24 cellular contexts compared by ENCODE assay signal in genomic region chr11:125609545-125609944, GRCh38.
"Had no signal": no experiment of that assay in that cellular context is flagged by ENCODE, and none has a peak within 500 bp of the region (broad histone marks: within the 10 kb centered on the region; RNA-seq: fewer than 3 reads in every experiment).

No MANE protein-coding gene starts in this region.

- H3K4me1 ChIP-seq: esophagus squamous epithelium, gastroesophageal sphincter, left ventricle myocardium inferior, lower lobe of right lung, psoas muscle, spleen, testis, tibial nerve, upper lobe of right lung, vagina had no signal

- H3K27me3 ChIP-seq: esophagus squamous epithelium, gastroesophageal sphincter, spleen, testis, tibial nerve, upper lobe of right lung, vagina had no signal

- H3K27ac Mint-ChIP-seq: effector memory CD8-positive, alpha-beta T cell; nephron progenitor cell; stimulated activated naive B cell treated with anti-CD40 and anti-IgM and Interleukin-4, amounts not matched to agents 10 μg/mL and 1 μg/mL and 100 μg/mL, for 72 hours had no signal

- H3K27ac ChIP-seq: esophagus squamous epithelium, gastroesophageal sphincter, left ventricle myocardium inferior, lower lobe of right lung, psoas muscle, spleen, testis, tibial nerve, upper lobe of right lung, vagina had no signal

- H3K4me3 Mint-ChIP-seq: effector memory CD8-positive, alpha-beta T cell; nephron progenitor cell; stimulated activated naive B cell treated with anti-CD40 and anti-IgM and Interleukin-4, amounts not matched to agents 10 μg/mL and 1 μg/mL and 100 μg/mL, for 72 hours; stimulated activated naive CD8-positive, alpha-beta T cell treated with anti-CD3 and anti-CD28 coated beads, Interleukin-15, amount 100 ng/mL, for 72 hours had no signal

- H3K9me3 Mint-ChIP-seq: effector memory CD8-positive, alpha-beta T cell; nephron progenitor cell; stimulated activated naive B cell treated with anti-CD40 and anti-IgM and Interleukin-4, amounts not matched to agents 10 μg/mL and 1 μg/mL and 100 μg/mL, for 72 hours; stimulated activated naive CD8-positive, alpha-beta T cell treated with anti-CD3 and anti-CD28 coated beads, Interleukin-15, amount 100 ng/mL, for 72 hours had no signal

- DNase-seq: effector memory CD8-positive, alpha-beta T cell; esophagus squamous epithelium; foreskin fibroblast; glutamatergic neuron; islet precursor cell; left ventricle myocardium inferior; lower lobe of right lung; mesenchymal stem cell; midbrain; nephron progenitor cell; psoas muscle; retina; spleen; stimulated activated CD4-positive, alpha-beta T cell treated with anti-CD3 and anti-CD28 coated beads, Interleukin-15, amount 100 ng/mL, for 24 hours; stimulated activated CD4-positive, alpha-beta T cell treated with anti-CD3 and anti-CD28 coated beads, Interleukin-2, amount 100 ng/mL, for 24 hours; stimulated activated CD4-positive, alpha-beta T cell treated with anti-CD3 and anti-CD28 coated beads, Interleukin-4, amount 100 ng/mL, for 4 hours; stimulated activated naive B cell treated with anti-CD40 and anti-IgM and Interleukin-4, amounts not matched to agents 10 μg/mL and 1 μg/mL and 100 μg/mL, for 72 hours; stimulated activated naive CD8-positive, alpha-beta T cell treated with anti-CD3 and anti-CD28 coated beads, Interleukin-15, amount 100 ng/mL, for 72 hours; testis; upper lobe of right lung had no signal

- H3K27me3 Mint-ChIP-seq: effector memory CD8-positive, alpha-beta T cell; stimulated activated naive B cell treated with anti-CD40 and anti-IgM and Interleukin-4, amounts not matched to agents 10 μg/mL and 1 μg/mL and 100 μg/mL, for 72 hours; stimulated activated naive CD8-positive, alpha-beta T cell treated with anti-CD3 and anti-CD28 coated beads, Interleukin-15, amount 100 ng/mL, for 72 hours had no signal

- H3K4me3 ChIP-seq: esophagus squamous epithelium, gastroesophageal sphincter, left ventricle myocardium inferior, lower lobe of right lung, psoas muscle, spleen, testis, tibial nerve, upper lobe of right lung, vagina had no signal

- ATAC-seq: effector memory CD8-positive, alpha-beta T cell; gastroesophageal sphincter; lower lobe of right lung; psoas muscle; sciatic nerve; stimulated activated naive B cell treated with anti-CD40 and anti-IgM and Interleukin-4, amounts not matched to agents 10 μg/mL and 1 μg/mL and 100 μg/mL, for 72 hours; stimulated activated naive CD8-positive, alpha-beta T cell treated with anti-CD3 and anti-CD28 coated beads, Interleukin-15, amount 100 ng/mL, for 72 hours; upper lobe of right lung had no signal

- H3K9me3 ChIP-seq: esophagus squamous epithelium, gastroesophageal sphincter, left ventricle myocardium inferior, lower lobe of right lung, psoas muscle, spleen, testis, tibial nerve, upper lobe of right lung, vagina had no signal

- H3K4me1 Mint-ChIP-seq: nephron progenitor cell had no signal
